ENCODE assay signal across 23 cellular contexts in the genomic region with DNA sequence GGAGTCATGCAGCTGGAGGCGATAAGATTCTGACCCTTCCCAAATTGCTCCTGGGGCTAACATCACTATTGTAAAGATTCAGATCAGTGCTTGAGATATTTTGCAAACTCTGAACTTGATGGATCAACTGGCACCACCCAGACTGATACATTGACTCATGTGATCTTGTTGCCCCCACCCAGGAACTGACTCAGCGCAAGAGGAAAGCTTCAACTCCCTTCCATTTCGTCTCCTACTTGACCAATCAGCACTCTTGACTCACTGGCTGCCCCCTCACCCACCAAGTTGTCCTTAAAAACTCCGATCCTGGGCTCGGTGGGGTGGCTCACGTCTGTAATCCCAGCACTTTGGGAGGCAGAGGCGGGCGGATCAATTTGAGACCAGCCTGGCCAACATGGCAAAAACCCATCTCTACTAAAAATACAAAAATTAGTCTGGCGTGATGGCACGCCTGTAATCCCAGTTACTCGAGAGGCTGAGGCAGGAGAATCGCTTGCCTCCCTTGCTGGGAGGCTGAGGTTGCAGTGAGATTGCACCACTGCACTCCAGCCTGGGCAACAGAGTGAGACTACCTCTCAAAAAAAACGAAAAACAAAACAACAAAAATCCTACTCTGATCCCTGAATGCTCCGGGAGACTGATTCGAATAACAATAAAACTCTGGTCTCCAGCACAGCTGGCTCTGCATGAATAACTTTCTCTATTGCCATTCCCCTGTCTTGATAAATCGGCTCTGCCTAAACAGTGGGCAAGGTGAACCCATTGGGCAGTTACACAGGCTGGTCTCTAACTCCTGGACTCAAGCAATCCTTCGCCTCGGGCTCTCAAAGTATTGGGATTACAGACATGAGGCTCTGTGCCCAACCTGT. TPM values are rescaled to one million over a fixed set of nuclear protein-coding genes. Genes with fewer than 3 reads are reported as not detected.
DNase-seq lines count a peak whose midpoint lies in the region; ATAC-seq and TF ChIP-seq lines count a peak whose summit lies in the region.
"Had no signal": no experiment of that assay in that cellular context is flagged by ENCODE, and none has a peak within 500 bp of the region (broad histone marks: within the 10 kb centered on the region; RNA-seq: fewer than 3 reads in every experiment).

No MANE protein-coding gene starts in this region.

- intact Hi-C loops in left colon (cut with DNase I, micrococcal nuclease) = no loop called here

- no peaks in the 10 kb centered on the region for H3K9me2 ChIP-seq in SK-N-SH

- H3K27me3 ChIP-seq in SK-N-SH (ENCODE audit: insufficient read depth) = no peaks in the 10 kb centered on the region
- H3K27me3 ChIP-seq in neural progenitor cell = no peaks in the 10 kb centered on the region

- DNase-seq in SK-N-SH (no peak), NCI-H226 (peak; percentile 11), choroid plexus epithelial cell (ENCODE audit: low read depth) (peak; percentile 34), neural progenitor cell (ENCODE audit: low spot score) (no peak), SKM-1 (lab: John Stamatoyannopoulos, UW; ENCODE audit: unreplicated experiment) (no peak), left colon (no peak)
- DNase-seq: caudate nucleus; kidney glomerular epithelial cell; midbrain; NCI-H1694; NCI-H446 treated with DMSO at 0.1 percent for 48 hours; OCI-M1; stimulated activated naive CD4-positive, alpha-beta T cell treated with Interleukin-2 at 50 U/mL for 16 hours; SW 1271 had no signal

- H3K36me3 ChIP-seq in SK-N-SH (replicated peaks in 1 of 2; ENCODE audit: control insufficient read depth in 1 of 2, insufficient read depth in 2 of 2, low read length in 1 of 2) (no peaks in the 10 kb centered on the region), neural progenitor cell (no peaks in the 10 kb centered on the region)

- H3K4me1 Mint-ChIP-seq in neural progenitor cell = peaks cover 20% of the 10 kb centered on the region

- H4K20me1 ChIP-seq in SK-N-SH (ENCODE audit: insufficient read depth) (no peaks in the 10 kb centered on the region), neural progenitor cell (ENCODE audit: low read depth) (no peaks in the 10 kb centered on the region)

- H3K27me3 Mint-ChIP-seq in neural progenitor cell (ENCODE audit: insufficient read depth, low read depth) = peaks cover 3% of the 10 kb centered on the region
- H3K27me3 Mint-ChIP-seq: activated naive CD4-positive, alpha-beta T cell treated with anti-CD3 and anti-CD28 coated beads, Interleukin-2, amount 50 U/mL, for 24 hours had no signal

- no peak overlapping the region for H3K27ac ChIP-seq in SK-N-SH (ENCODE audit: low read depth in 2 of 2, low read length in 1 of 2)
- H3K27ac ChIP-seq in neural progenitor cell = no peak overlapping the region
- H3K27ac ChIP-seq: 22Rv1, C4-2B, HL-60, parathyroid adenoma had no signal

- H3K9me3 ChIP-seq in SK-N-SH (no peaks in the 10 kb centered on the region), neural progenitor cell (ENCODE audit: low read depth) (no peaks in the 10 kb centered on the region)

- H3K27ac Mint-ChIP-seq in neural progenitor cell = no peak overlapping the region
- H3K27ac Mint-ChIP-seq: activated naive CD4-positive, alpha-beta T cell treated with anti-CD3 and anti-CD28 coated beads, Interleukin-2, amount 50 U/mL, for 24 hours had no signal

- TF ChIP-seq EP300 in SK-N-SH (IDR thresholded peaks at IDR 0.05; ENCODE audit: borderline replicate concordance in 1 of 2, low read depth in 1 of 2, low read length in 1 of 2) = no peak

- ATAC-seq in SK-N-SH treated with all-trans-retinoic acid at 6 μM for 48 hours (no peak), left colon (no peak), HG02798 (IDR thresholded peaks at IDR 0.05; ENCODE audit: poor library complexity, unreplicated experiment) (no peak)
- ATAC-seq: GM12878 had no signal

- H3K4me3 Mint-ChIP-seq in neural progenitor cell = peak overlapping the region; percentile 27
- H3K4me3 Mint-ChIP-seq: activated naive CD4-positive, alpha-beta T cell treated with anti-CD3 and anti-CD28 coated beads, Interleukin-2, amount 50 U/mL, for 24 hours had no signal

- no peaks in the 10 kb centered on the region for H3K9me3 Mint-ChIP-seq in neural progenitor cell
- H3K9me3 Mint-ChIP-seq: activated naive CD4-positive, alpha-beta T cell treated with anti-CD3 and anti-CD28 coated beads, Interleukin-2, amount 50 U/mL, for 24 hours had no signal

- POLR2A ChIA-PET in SK-N-SH (lab: Yijun Ruan, JAX) = no interaction called here

- no peak for TF ChIP-seq CTCF in SK-N-SH (IDR thresholded peaks at IDR 0.05)
- no peak for TF ChIP-seq CTCF in choroid plexus epithelial cell (conservative IDR thresholded peaks at IDR 0.05; ENCODE audit: low read depth, low read length)
- no peak for TF ChIP-seq CTCF in neural progenitor cell (IDR thresholded peaks at IDR 0.05)

- no peaks in the 10 kb centered on the region for H3K36me3 Mint-ChIP-seq in neural progenitor cell
- H3K36me3 Mint-ChIP-seq: activated naive CD4-positive, alpha-beta T cell treated with anti-CD3 and anti-CD28 coated beads, Interleukin-2, amount 50 U/mL, for 24 hours had no signal

- 93% methylated on average over 18 of the region's 18 CpGs for WGBS in SK-N-SH (ENCODE audit: low lambda C conversion rate)

- no peak overlapping the region for H3K9ac ChIP-seq in SK-N-SH
- H3K9ac ChIP-seq in neural progenitor cell = no peak overlapping the region
- H3K9ac ChIP-seq: parathyroid adenoma had no signal

- H3K4me1 ChIP-seq in SK-N-SH (ENCODE audit: control insufficient read depth in 1 of 2, insufficient read depth in 2 of 2, low read depth in 1 of 2, low read length in 1 of 2) (no peaks in the 10 kb centered on the region), neural progenitor cell (peaks cover 4% of the 10 kb centered on the region)
- H3K4me1 ChIP-seq: parathyroid adenoma had no signal

- H3K4me2 ChIP-seq in SK-N-SH (no peak overlapping the region), neural progenitor cell (no peak overlapping the region)
- H3K4me2 ChIP-seq: smooth muscle cell had no signal

- no peak overlapping the region for H3K4me3 ChIP-seq in SK-N-SH (ENCODE audit: low read depth in 2 of 2, low read length in 1 of 2)
- no peak overlapping the region for H3K4me3 ChIP-seq in choroid plexus epithelial cell (ENCODE audit: low read depth, low read length)
- no peak overlapping the region for H3K4me3 ChIP-seq in neural progenitor cell
- H3K4me3 ChIP-seq: GM12878, smooth muscle cell had no signal

- TF ChIP-seq RAD21 in SK-N-SH (IDR thresholded peaks at IDR 0.05; ENCODE audit: low read length) = no peak

- H2AFZ ChIP-seq in SK-N-SH (ENCODE audit: low read depth) = peak overlapping the region; percentile 41; the same call in 1 of the 2 replicates
- peak overlapping the region; percentile 83 for H2AFZ ChIP-seq in neural progenitor cell (replicated peaks)
- H2AFZ ChIP-seq: parathyroid adenoma had no signal

- CTCF ChIA-PET in SK-N-SH (lab: Yijun Ruan, JAX) = interaction anchor here (5.0 kb wide), 1 partner anchor 220 kb away, joined by 49 read pairs; no protein-coding TSS in a partner anchor

- H3F3A ChIP-seq in SK-N-SH (replicated peaks; ENCODE audit: insufficient read depth) (peaks cover 11% of the 10 kb centered on the region), neural progenitor cell (ENCODE audit: low read depth) (peaks cover 6% of the 10 kb centered on the region)

- H3K79me2 ChIP-seq in SK-N-SH (ENCODE audit: insufficient read depth) (no peaks in the 10 kb centered on the region), neural progenitor cell (ENCODE audit: low read depth) (no peaks in the 10 kb centered on the region)
- H3K79me2 ChIP-seq: parathyroid adenoma had no signal

TF ChIP-seq in SK-N-SH, 30 proteins besides CTCF, POLR2A, EP300 and RAD21 (continues in another document):
- no peak for TF ChIP-seq SIN3A (IDR thresholded peaks at IDR 0.05; ENCODE audit: borderline replicate concordance, low read depth, low read length)
- TF ChIP-seq NFIC (IDR thresholded peaks at IDR 0.05; ENCODE audit: borderline replicate concordance) = no peak
- TF ChIP-seq MXI1 (IDR thresholded peaks at IDR 0.05; ENCODE audit: low read depth, low read length) = no peak
- TF ChIP-seq TEAD4 (IDR thresholded peaks at IDR 0.05; ENCODE audit: borderline replicate concordance, insufficient read depth) = no peak
- TF ChIP-seq, protein P1, sequence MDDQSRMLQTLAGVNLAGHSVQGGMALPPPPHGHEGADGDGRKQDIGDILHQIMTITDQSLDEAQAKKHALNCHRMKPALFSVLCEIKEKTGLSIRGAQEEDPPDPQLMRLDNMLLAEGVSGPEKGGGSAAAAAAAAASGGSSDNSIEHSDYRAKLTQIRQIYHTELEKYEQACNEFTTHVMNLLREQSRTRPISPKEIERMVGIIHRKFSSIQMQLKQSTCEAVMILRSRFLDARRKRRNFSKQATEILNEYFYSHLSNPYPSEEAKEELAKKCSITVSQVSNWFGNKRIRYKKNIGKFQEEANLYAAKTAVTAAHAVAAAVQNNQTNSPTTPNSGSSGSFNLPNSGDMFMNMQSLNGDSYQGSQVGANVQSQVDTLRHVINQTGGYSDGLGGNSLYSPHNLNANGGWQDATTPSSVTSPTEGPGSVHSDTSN (IDR thresholded peaks at IDR 0.05) = no peak

TF ChIP-seq in SK-N-SH treated with all-trans-retinoic acid at 6 μM for 48 hours, 23 proteins besides CTCF, POLR2A, EP300 and RAD21 (continues in another document):
- TF ChIP-seq ARNTL (CRISPR knock-in tag; IDR thresholded peaks at IDR 0.05; ENCODE audit: borderline replicate concordance, low read depth) (no peak), ZC3H10 (CRISPR knock-in tag; IDR thresholded peaks at IDR 0.05) (no peak), ZFP3 (CRISPR knock-in tag; IDR thresholded peaks at IDR 0.05) (no peak), ZNF8 (CRISPR knock-in tag; IDR thresholded peaks at IDR 0.05) (no peak), TCF4 (CRISPR knock-in tag; IDR thresholded peaks at IDR 0.05; ENCODE audit: borderline replicate concordance) (no peak)

RNA-seq across cellular contexts. Expression of a gene that starts 9.8 kb away (rescaled TPM):
- polyA plus RNA-seq in SK-N-SH (2012; rRNA removed) = 32.2 and 45.2 TPM in 2 replicates
- polyA plus RNA-seq in SK-N-SH (2012; cell fraction: cytosol; rRNA removed) = 39.8 and 44.0 TPM in 2 replicates
- polyA plus RNA-seq in SK-N-SH (2012; cell fraction: nucleus; rRNA removed) = 21.8 and 24.4 TPM in 2 replicates
- total RNA-seq in neural progenitor cell (ENCODE audit: low replicate concordance) (41.6 and 48.7 TPM in 2 replicates), left colon (100 to 1,000 TPM; 131 to 161 TPM)

RNA-seq across cellular contexts. Expression of a gene that starts 30.5 kb away (rescaled TPM):
- polyA plus RNA-seq in SK-N-SH (2012; rRNA removed) = 14.0 and 15.4 TPM in 2 replicates
- 15.7 and 24.6 TPM in 2 replicates for polyA plus RNA-seq in SK-N-SH (2012; cell fraction: cytosol; rRNA removed)
- 24.4 and 43.8 TPM in 2 replicates for polyA plus RNA-seq in SK-N-SH (2012; cell fraction: nucleus; rRNA removed)
- 60.5 and 83.0 TPM in 2 replicates for total RNA-seq in neural progenitor cell (ENCODE audit: low replicate concordance)
- total RNA-seq in left colon = 10 to 100 TPM; 53.2 to 62.1 TPM

Comparison
In these comparisons a context has a peak if more than half of its experiments do, and no peak if none do; other contexts are left out.
1. DNase-seq: peak in NCI-H226 (single experiment) and choroid plexus epithelial cell (single experiment); none in SK-N-SH (single experiment), neural progenitor cell (single experiment), SKM-1 (single experiment) and left colon (0 of 2).